ENCODE assay signal across 20 cellular contexts in the genomic region with DNA sequence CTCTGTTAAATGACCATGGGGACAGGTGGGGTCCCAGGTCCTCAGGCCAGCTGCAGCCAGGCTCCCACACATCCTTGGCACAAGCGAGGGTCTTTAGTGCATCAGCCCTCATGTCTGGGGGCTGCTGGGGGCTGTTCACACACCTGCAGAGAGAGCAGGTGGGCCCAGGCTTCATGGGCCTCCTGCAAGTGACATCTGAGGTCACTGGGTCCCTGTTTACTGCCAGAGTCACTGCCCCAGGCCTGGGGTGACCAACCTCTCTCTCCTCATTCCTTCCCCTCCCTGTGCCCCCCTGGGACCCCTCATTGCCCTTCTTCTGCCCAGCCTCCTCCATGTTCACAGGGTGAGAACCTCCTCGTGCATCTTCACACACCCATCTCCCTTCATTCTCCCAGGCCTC.
"Had no signal": no experiment of that assay in that cellular context is flagged by ENCODE, and none has a peak within 500 bp of the region (broad histone marks: within the 10 kb centered on the region; RNA-seq: fewer than 3 reads in every experiment).

No MANE protein-coding gene starts in this region.

- H3K4me3 Mint-ChIP-seq: activated CD4-positive, alpha-beta T cell treated with anti-CD3 and anti-CD28 coated beads, Interleukin-2, amount 10 ng/mL, durations not matched to agents 7 days and 5 days; activated CD8-positive, alpha-beta memory T cell treated with anti-CD3 and anti-CD28 coated beads, Interleukin-2, amount 10 ng/mL, durations not matched to agents 7 days and 5 days; activated CD8-positive, alpha-beta T cell treated with anti-CD3 and anti-CD28 coated beads for 36 hours; mesothelial cell of epicardium; natural killer cell treated with Interleukin-12 subunit alpha and Interleukin-12 subunit beta and Interleukin-15 and Interleukin-18, amount 100 ng/mL, for 72 hours; T-cell; T-helper 2 cell treated with Interferon-gamma antibody and Interleukin-4, amounts not matched to agents 5 μg/mL and 100 μg/mL, for 36 hours had no signal

- H3K27me3 Mint-ChIP-seq: activated CD4-positive, alpha-beta T cell treated with anti-CD3 and anti-CD28 coated beads, Interleukin-2, amount 10 ng/mL, durations not matched to agents 7 days and 5 days; activated CD8-positive, alpha-beta memory T cell treated with anti-CD3 and anti-CD28 coated beads, Interleukin-2, amount 10 ng/mL, durations not matched to agents 7 days and 5 days; activated CD8-positive, alpha-beta T cell treated with anti-CD3 and anti-CD28 coated beads for 36 hours; natural killer cell treated with Interleukin-12 subunit alpha and Interleukin-12 subunit beta and Interleukin-15 and Interleukin-18, amount 100 ng/mL, for 72 hours; T-cell had no signal

- H3K4me3 ChIP-seq: heart right ventricle, smooth muscle cell, testis had no signal

- H3K27me3 ChIP-seq: heart right ventricle, neutrophil, testis had no signal

- ATAC-seq: activated CD8-positive, alpha-beta memory T cell treated with anti-CD3 and anti-CD28 coated beads, Interleukin-2, amount 10 ng/mL, durations not matched to agents 7 days and 5 days; activated CD8-positive, alpha-beta T cell treated with anti-CD3 and anti-CD28 coated beads for 36 hours; heart right ventricle; natural killer cell treated with Interleukin-12 subunit alpha and Interleukin-12 subunit beta and Interleukin-15 and Interleukin-18, amount 100 ng/mL, for 72 hours; sciatic nerve; T-cell had no signal

- H3K9ac ChIP-seq: parathyroid adenoma had no signal

- H3K27ac Mint-ChIP-seq: activated CD4-positive, alpha-beta T cell treated with anti-CD3 and anti-CD28 coated beads, Interleukin-2, amount 10 ng/mL, durations not matched to agents 7 days and 5 days; activated CD8-positive, alpha-beta memory T cell treated with anti-CD3 and anti-CD28 coated beads, Interleukin-2, amount 10 ng/mL, durations not matched to agents 7 days and 5 days; activated CD8-positive, alpha-beta T cell treated with anti-CD3 and anti-CD28 coated beads for 36 hours; mesothelial cell of epicardium; natural killer cell treated with Interleukin-12 subunit alpha and Interleukin-12 subunit beta and Interleukin-15 and Interleukin-18, amount 100 ng/mL, for 72 hours; T-cell; T-helper 2 cell treated with Interferon-gamma antibody and Interleukin-4, amounts not matched to agents 5 μg/mL and 100 μg/mL, for 36 hours had no signal

- H3K36me3 Mint-ChIP-seq: activated CD8-positive, alpha-beta memory T cell treated with anti-CD3 and anti-CD28 coated beads, Interleukin-2, amount 10 ng/mL, durations not matched to agents 7 days and 5 days; mesothelial cell of epicardium; natural killer cell treated with Interleukin-12 subunit alpha and Interleukin-12 subunit beta and Interleukin-15 and Interleukin-18, amount 100 ng/mL, for 72 hours; T-cell had no signal

- H3K79me2 ChIP-seq: parathyroid adenoma had no signal

- DNase-seq: activated CD4-positive, alpha-beta T cell treated with anti-CD3 and anti-CD28 coated beads, Interleukin-2, amount 10 ng/mL, durations not matched to agents 7 days and 5 days; activated CD4-positive, CD25-positive, alpha-beta regulatory T cell treated with anti-CD3 and anti-CD28 coated beads, Interleukin-2, amount 50 U/mL, for 72 hours; activated CD8-positive, alpha-beta memory T cell treated with anti-CD3 and anti-CD28 coated beads, Interleukin-2, amount 10 ng/mL, durations not matched to agents 7 days and 5 days; activated CD8-positive, alpha-beta T cell treated with anti-CD3 and anti-CD28 coated beads for 36 hours; activated gamma-delta T cell; activated T-cell treated with anti-CD3 and anti-CD28 coated beads for 4 hours; amygdala; heart right ventricle; stimulated activated CD4-positive, alpha-beta T cell treated with anti-CD3 and anti-CD28 coated beads, Interleukin-4, amount 100 ng/mL, for 1 hour; stimulated activated naive CD4-positive, alpha-beta T cell; T-cell; testis had no signal

- H3K4me1 ChIP-seq: parathyroid adenoma had no signal

- H2AFZ ChIP-seq: parathyroid adenoma had no signal

- H3K27ac ChIP-seq: heart right ventricle, neutrophil, parathyroid adenoma, testis, VCaP had no signal

- H3K36me3 ChIP-seq: heart right ventricle, neutrophil had no signal

- H3K9me3 Mint-ChIP-seq: activated CD4-positive, alpha-beta T cell treated with anti-CD3 and anti-CD28 coated beads, Interleukin-2, amount 10 ng/mL, durations not matched to agents 7 days and 5 days; activated CD8-positive, alpha-beta T cell treated with anti-CD3 and anti-CD28 coated beads for 36 hours; mesothelial cell of epicardium; natural killer cell treated with Interleukin-12 subunit alpha and Interleukin-12 subunit beta and Interleukin-15 and Interleukin-18, amount 100 ng/mL, for 72 hours; T-cell; T-helper 2 cell treated with Interferon-gamma antibody and Interleukin-4, amounts not matched to agents 5 μg/mL and 100 μg/mL, for 36 hours had no signal

- H3K9me3 ChIP-seq: heart right ventricle, neutrophil, testis had no signal

- H3K4me1 Mint-ChIP-seq: activated CD4-positive, alpha-beta T cell treated with anti-CD3 and anti-CD28 coated beads, Interleukin-2, amount 10 ng/mL, durations not matched to agents 7 days and 5 days; activated CD8-positive, alpha-beta memory T cell treated with anti-CD3 and anti-CD28 coated beads, Interleukin-2, amount 10 ng/mL, durations not matched to agents 7 days and 5 days; T-cell had no signal

- H3K4me2 ChIP-seq: smooth muscle cell had no signal
